In the genomic region with DNA sequence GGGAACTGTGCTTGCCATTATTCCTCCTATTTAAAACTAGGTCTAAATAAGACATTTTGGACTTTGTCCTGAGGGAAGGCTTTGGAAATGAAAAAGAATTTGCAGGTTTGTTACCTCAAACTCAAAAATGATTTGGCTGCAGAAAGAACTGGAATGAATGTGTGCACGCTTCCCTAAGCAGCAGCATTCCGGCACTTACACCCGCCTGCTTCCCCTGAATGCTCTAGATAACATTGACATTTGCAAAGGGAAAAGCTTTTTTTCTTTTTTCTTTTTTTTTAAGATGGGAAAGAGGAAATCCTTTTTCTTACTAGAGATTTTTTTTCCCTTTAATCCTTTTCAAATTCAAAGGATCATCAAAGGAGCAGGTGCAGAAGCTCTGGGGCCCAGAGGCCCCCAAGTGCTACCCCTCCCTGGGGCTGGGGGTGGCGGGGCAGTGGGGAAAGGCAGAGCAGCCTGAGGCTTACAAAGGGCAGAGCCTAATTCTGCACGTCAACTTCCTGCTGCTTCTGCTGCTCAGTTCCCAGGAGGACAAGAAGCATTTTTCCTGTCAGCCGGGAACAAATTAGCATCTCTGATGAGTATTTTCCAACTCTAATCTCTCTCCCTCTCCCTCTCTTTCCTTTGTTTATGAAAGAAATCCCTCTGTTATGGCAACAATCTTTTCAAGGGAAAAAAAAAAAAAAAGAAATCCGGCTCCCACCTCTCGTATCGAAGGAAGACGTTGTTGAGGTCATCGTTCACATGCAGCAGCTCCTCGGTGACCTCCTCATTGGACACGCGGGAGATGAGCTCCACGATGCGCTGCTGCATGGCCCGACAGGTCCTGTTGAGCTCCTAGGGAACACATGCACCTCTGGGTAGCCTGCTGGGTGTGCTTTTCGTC, we compare ENCODE assay signal across 14 cellular contexts. TPM values are rescaled to one million over a fixed set of nuclear protein-coding genes. Genes with fewer than 3 reads are reported as not detected.
DNase-seq lines count a peak whose midpoint lies in the region; ATAC-seq, FAIRE-seq and TF ChIP-seq lines count a peak whose summit lies in the region.
"Had no signal": no experiment of that assay in that cellular context is flagged by ENCODE, and none has a peak within 500 bp of the region (broad histone marks: within the 10 kb centered on the region; RNA-seq: fewer than 3 reads in every experiment).

No MANE protein-coding gene starts in this region.

- no peak for TF ChIP-seq CTCF in GM13977 (IDR thresholded peaks at IDR 0.05; ENCODE audit: extremely low read depth, insufficient read depth, missing control alignments)

- peak; percentile 77 for ATAC-seq in sciatic nerve
- ATAC-seq in stimulated activated naive B cell treated with anti-CD40 and anti-IgM and Interleukin-4, amounts not matched to agents 10 μg/mL and 1 μg/mL and 100 μg/mL, for 72 hours (replicated peaks) = no peak
- ATAC-seq: activated CD8-positive, alpha-beta T cell treated with anti-CD3 and anti-CD28 coated beads for 36 hours; stimulated activated naive CD8-positive, alpha-beta T cell treated with anti-CD3 and anti-CD28 coated beads, Interleukin-15, Interleukin-2, amounts not matched to agents 100 U/mL and 50 U/mL, for 24 hours had no signal

- peaks cover 3 to 7% of the 10 kb centered on the region in 2 donors for H3K36me3 Mint-ChIP-seq in stimulated activated naive B cell treated with anti-CD40 and anti-IgM and Interleukin-4, amounts not matched to agents 10 μg/mL and 1 μg/mL and 100 μg/mL, for 72 hours
- H3K36me3 Mint-ChIP-seq: activated naive CD8-positive, alpha-beta T cell had no signal

- H3K4me3 ChIP-seq in HUES64 (ENCODE audit: low read length) = 0 out of 2 replicates have a peak overlapping the region, but pooled peaks have one; percentile 2

- H3K9ac ChIP-seq in HUES64 (ENCODE audit: low read depth, low read length) = no peak overlapping the region
- H3K9ac ChIP-seq: SK-N-SH had no signal

- H3K36me3 ChIP-seq in HUES64 (ENCODE audit: insufficient read depth, low read length) = no peaks in the 10 kb centered on the region

- in situ Hi-C loops in GM13977 (cut with MboI; ENCODE audit: low pct_unique_long_range_greater_than_20kb, low sequenced_read_pairs, unreplicated experiment) = loop anchor here (10.0 kb wide), 1 partner anchor 194 kb away; no protein-coding TSS in a partner anchor

- H3K4me3 Mint-ChIP-seq in stimulated activated naive B cell treated with anti-CD40 and anti-IgM and Interleukin-4, amounts not matched to agents 10 μg/mL and 1 μg/mL and 100 μg/mL, for 72 hours = no peak overlapping the region
- H3K4me3 Mint-ChIP-seq: activated CD8-positive, alpha-beta T cell treated with anti-CD3 and anti-CD28 coated beads for 36 hours; activated naive CD8-positive, alpha-beta T cell had no signal

- peaks cover 14% of the 10 kb centered on the region; the same call in 1 of the 2 replicates for H3K27me3 ChIP-seq in HUES64 (ENCODE audit: insufficient read depth, low read length)

- no peaks in the 10 kb centered on the region for H3K9me3 ChIP-seq in HUES64 (ENCODE audit: insufficient read depth, low read depth, low read length)
- H3K9me3 ChIP-seq: SK-N-SH had no signal

- FAIRE-seq in endometrium (lab: Jason Lieb, UNC) (peak; percentile 35), GM12891 (lab: Jason Lieb, UNC) (no peak)

- intact Hi-C loops in sciatic nerve (cut with DNase I) = no loop called here

- peaks cover 1 to 7% of the 10 kb centered on the region in 2 donors for H3K4me1 Mint-ChIP-seq in stimulated activated naive B cell treated with anti-CD40 and anti-IgM and Interleukin-4, amounts not matched to agents 10 μg/mL and 1 μg/mL and 100 μg/mL, for 72 hours

- H3K27ac ChIP-seq in HUES64 (ENCODE audit: low read depth, low read length) = peak overlapping the region; percentile 42; the same call in 1 of the 2 replicates

- no peak for TF ChIP-seq POLR2A in GM12891 (IDR thresholded peaks at IDR 0.05; ENCODE audit: low read depth, low read length)

- H3K4me1 ChIP-seq in HUES64 (ENCODE audit: insufficient read depth, low read length) = peaks cover 32% of the 10 kb centered on the region

- no peaks in the 10 kb centered on the region for H3K9me3 Mint-ChIP-seq in stimulated activated naive B cell treated with anti-CD40 and anti-IgM and Interleukin-4, amounts not matched to agents 10 μg/mL and 1 μg/mL and 100 μg/mL, for 72 hours
- H3K9me3 Mint-ChIP-seq: activated CD8-positive, alpha-beta T cell treated with anti-CD3 and anti-CD28 coated beads for 36 hours had no signal

- 10% methylated on average over 18 of the region's 18 CpGs for WGBS in HUES64

- no peak overlapping the region for H3K27ac Mint-ChIP-seq in stimulated activated naive B cell treated with anti-CD40 and anti-IgM and Interleukin-4, amounts not matched to agents 10 μg/mL and 1 μg/mL and 100 μg/mL, for 72 hours
- H3K27ac Mint-ChIP-seq: activated CD8-positive, alpha-beta T cell treated with anti-CD3 and anti-CD28 coated beads for 36 hours; activated naive CD8-positive, alpha-beta T cell had no signal

- no peaks in the 10 kb centered on the region for H3K27me3 Mint-ChIP-seq in stimulated activated naive B cell treated with anti-CD40 and anti-IgM and Interleukin-4, amounts not matched to agents 10 μg/mL and 1 μg/mL and 100 μg/mL, for 72 hours
- H3K27me3 Mint-ChIP-seq: activated CD8-positive, alpha-beta T cell treated with anti-CD3 and anti-CD28 coated beads for 36 hours; activated naive CD8-positive, alpha-beta T cell had no signal

- peak; percentile 46 for DNase-seq in iris pigment epithelial cell (ENCODE audit: low read depth)
- DNase-seq in sciatic nerve (ENCODE audit: low spot score) = no peak
- DNase-seq in GM13977 (ENCODE audit: low spot score) = no peak
- no peak for DNase-seq in stimulated activated naive B cell treated with anti-CD40 and anti-IgM and Interleukin-4, amounts not matched to agents 10 μg/mL and 1 μg/mL and 100 μg/mL, for 72 hours
- DNase-seq in GM12891 (ENCODE audit: insufficient read length, low spot score) = no peak
- no peak for DNase-seq in NCI-H774 (lab: John Stamatoyannopoulos, UW)
- DNase-seq: activated CD8-positive, alpha-beta T cell treated with anti-CD3 and anti-CD28 coated beads for 36 hours; Kasumi-1; NCI-H524 treated with DMSO at 0.1 percent for 48 hours; SK-N-SH; stimulated activated naive CD8-positive, alpha-beta T cell treated with anti-CD3 and anti-CD28 coated beads, Interleukin-15, Interleukin-2, amounts not matched to agents 100 U/mL and 50 U/mL, for 24 hours had no signal

TF ChIP-seq in GM12891, 5 proteins besides CTCF, POLR2A, EP300 and RAD21:
- TF ChIP-seq POU2F2 (IDR thresholded peaks at IDR 0.05; ENCODE audit: low read depth, low read length) (no peak), POLR2AphosphoS5 (IDR thresholded peaks at IDR 0.05; ENCODE audit: low read depth, low read length) (no peak), SPI1 (IDR thresholded peaks at IDR 0.05; ENCODE audit: low read depth, low read length) (no peak), TAF1 (IDR thresholded peaks at IDR 0.05; ENCODE audit: low read depth, low read length) (no peak), PAX5 (IDR thresholded peaks at IDR 0.05; ENCODE audit: insufficient read depth, low read length, severe bottlenecking) (no peak)

RNA-seq across cellular contexts. Expression of gene SREBF1, which starts 32.1 kb away (rescaled TPM):
- polyA plus RNA-seq in HUES64 (2013, experiment 1 of 2) = 71.0 TPM
- polyA plus RNA-seq in HUES64 (2013, experiment 2 of 2) = 60.6 TPM
- 257 TPM for total RNA-seq in sciatic nerve
- polyA plus RNA-seq in GM12891 (2012; ENCODE audit: low read depth, missing spikeins) = 16.7 TPM
